ENCODE assay signal across 34 cellular contexts in genomic region chr3:144424606-144425005, GRCh38.
"Had no signal": no experiment of that assay in that cellular context is flagged by ENCODE, and none has a peak within 500 bp of the region (broad histone marks: within the 10 kb centered on the region; RNA-seq: fewer than 3 reads in every experiment).

No MANE protein-coding gene starts in this region.

- DNase-seq: activated CD4-positive, alpha-beta memory T cell treated with anti-CD3 and anti-CD28 coated beads, Interleukin-2, amount 10 ng/mL, durations not matched to agents 7 days and 5 days; activated CD4-positive, alpha-beta T cell treated with anti-CD3 and anti-CD28 coated beads for 1 hour; activated CD4-positive, alpha-beta T cell treated with anti-CD3 and anti-CD28 coated beads for 48 hours; activated CD4-positive, CD25-positive, alpha-beta regulatory T cell; activated CD8-positive, alpha-beta memory T cell treated with anti-CD3 and anti-CD28 coated beads for 24 hours; activated CD8-positive, alpha-beta memory T cell treated with anti-CD3 and anti-CD28 coated beads, Interleukin-2, amount 10 ng/mL, durations not matched to agents 7 days and 5 days; activated CD8-positive, alpha-beta memory T cell treated with anti-CD3 and anti-CD28 coated beads, Interleukin-2, amount 50 U/mL, for 48 hours; activated effector memory CD4-positive, alpha-beta T cell treated with Interleukin-2 at 50 U/mL for 16 hours; activated naive CD4-positive, alpha-beta T cell treated with anti-CD3 and anti-CD28 coated beads, Interleukin-2, amount 50 U/mL, for 16 hours; activated naive CD8-positive, alpha-beta T cell treated with anti-CD3 and anti-CD28 coated beads for 36 hours; activated T-cell treated with anti-CD3 and anti-CD28 coated beads, Interleukin-2, amount 50 U/mL, for 48 hours; amniotic stem cell; aorta; brain microvascular endothelial cell; Kasumi-1; KG1; MM.1S; MV-4-11; NCI-H1092; NCI-H1436 treated with DMSO at 0.1 percent for 48 hours; NCI-H1694 treated with DMSO at 0.1 percent for 48 hours; NCI-H2029; NCI-H2107; NCI-H2171; NCI-H510A; NCI-H526; NCI-H748 treated with DMSO at 0.1 percent for 48 hours; NK-92 treated with Interleukin-12 subunit alpha and Interleukin-12 subunit beta, amount 100 ng/mL, for 24 hours; Right ventricle myocardium superior; SW 1271; T-helper 1 cell; T-helper 2 cell; T-helper 9 cell had no signal

- H3K27me3 ChIP-seq: brain microvascular endothelial cell had no signal

- H3K36me3 ChIP-seq: brain microvascular endothelial cell had no signal

- H3K27ac ChIP-seq: brain microvascular endothelial cell, VCaP had no signal

- ATAC-seq: activated CD8-positive, alpha-beta memory T cell treated with anti-CD3 and anti-CD28 coated beads, Interleukin-2, amount 10 ng/mL, durations not matched to agents 7 days and 5 days had no signal
